In the genomic region with DNA sequence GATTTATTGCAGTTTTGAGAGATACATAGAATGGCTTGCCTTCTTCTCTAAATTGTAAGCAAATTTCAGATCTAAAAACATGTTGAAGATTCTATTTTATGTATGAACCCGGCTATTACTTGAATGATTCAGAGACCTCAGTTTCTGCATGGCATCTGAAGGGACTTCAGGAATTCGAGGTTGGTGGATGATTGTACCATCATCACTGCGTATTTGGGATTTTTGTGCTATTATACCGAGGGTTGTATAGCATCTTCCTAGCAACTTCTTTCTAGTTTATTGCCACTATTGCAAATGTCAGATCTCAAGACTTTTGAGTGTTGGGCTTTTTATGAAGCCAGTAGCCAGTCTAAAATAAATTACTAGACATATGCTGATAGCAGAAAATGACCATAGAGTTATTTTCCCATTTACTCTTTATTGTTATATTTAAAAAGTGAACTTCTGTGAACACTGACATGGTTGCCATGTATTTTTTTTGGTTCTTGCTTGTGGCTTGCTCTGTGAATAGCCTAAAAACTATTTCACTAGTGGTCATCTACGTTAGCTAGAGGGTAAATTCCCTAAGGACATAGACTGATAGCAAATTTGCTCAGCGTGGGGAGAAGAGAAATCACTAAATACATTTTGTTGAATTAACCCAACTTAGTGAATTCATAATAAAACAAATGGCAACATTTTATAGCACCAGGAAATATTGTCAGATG, we compare ENCODE assay signal across 19 cellular contexts.
DNase-seq lines count a peak whose midpoint lies in the region; ATAC-seq and TF ChIP-seq lines count a peak whose summit lies in the region.
"Had no signal": no experiment of that assay in that cellular context is flagged by ENCODE, and none has a peak within 500 bp of the region (broad histone marks: within the 10 kb centered on the region; RNA-seq: fewer than 3 reads in every experiment).

No MANE protein-coding gene starts in this region.

- H3K4me2 ChIP-seq in osteoblast (ENCODE audit: insufficient read depth, low read length) = peak overlapping the region; percentile 64
- H3K4me2 ChIP-seq: BLaER1, PC-9 had no signal

- H3K4me1 ChIP-seq in osteoblast (ENCODE audit: insufficient read depth, low read length) = peaks cover 74% of the 10 kb centered on the region
- H3K4me1 ChIP-seq: BLaER1 had no signal

- H3K27ac ChIP-seq in brain microvascular endothelial cell (peak overlapping the region; percentile 86), osteoblast (ENCODE audit: low read depth, low read length) (peak overlapping the region; percentile 100)
- H3K27ac ChIP-seq: 22Rv1, BLaER1, HL-60, PC-9 had no signal

- H3K79me2 ChIP-seq in osteoblast (ENCODE audit: insufficient read depth, low read length) = no peaks in the 10 kb centered on the region

- H4K20me1 ChIP-seq in osteoblast (ENCODE audit: insufficient read depth, low read length) = no peaks in the 10 kb centered on the region
- H4K20me1 ChIP-seq: BLaER1 had no signal

- no peaks in the 10 kb centered on the region for H3K9me3 ChIP-seq in osteoblast (ENCODE audit: low read depth, low read length)
- H3K9me3 ChIP-seq: BLaER1 had no signal

- DNase-seq in A172 (ENCODE audit: low spot score) (peak; percentile 27), HT1080 (ENCODE audit: low read depth) (peak; percentile 26), brain microvascular endothelial cell (peak; percentile 83), osteoblast (ENCODE audit: insufficient read length, low spot score, missing footprints) (no peak)
- no peak for DNase-seq in activated naive CD4-positive, alpha-beta T cell (lab: John Stamatoyannopoulos, UW)
- DNase-seq: CD8-positive, alpha-beta T cell; DMS79 treated with DMSO at 0.1 percent for 48 hours; NCI-H1436 treated with DMSO at 0.1 percent for 48 hours; NCI-H2081; NCI-H510A treated with DMSO at 0.1 percent for 48 hours; NCI-H82; PC-9 had no signal

- H2AFZ ChIP-seq in osteoblast (ENCODE audit: low read length) = no peak overlapping the region
- H2AFZ ChIP-seq: PC-9 had no signal

- H3K4me3 ChIP-seq in brain microvascular endothelial cell (ENCODE audit: low read depth, low read length) = no peak overlapping the region
- peak overlapping the region; percentile 12 for H3K4me3 ChIP-seq in osteoblast (ENCODE audit: insufficient read depth, low read length)
- H3K4me3 ChIP-seq: BLaER1, K562, PC-9 had no signal

- in situ Hi-C loops in brain microvascular endothelial cell (cut with HindIII; ENCODE audit: low pct_ligation_motif_present, low sequenced_read_pairs) = no loop called here

- ATAC-seq in HG03432 (IDR thresholded peaks at IDR 0.05; ENCODE audit: unreplicated experiment) = no peak
- ATAC-seq in GM21576 (IDR thresholded peaks at IDR 0.05; ENCODE audit: unreplicated experiment) = no peak
- ATAC-seq in HG02938 (IDR thresholded peaks at IDR 0.05; ENCODE audit: unreplicated experiment) = no peak
- ATAC-seq: CD8-positive, alpha-beta T cell; K562 had no signal

- no peaks in the 10 kb centered on the region for H3K27me3 ChIP-seq in brain microvascular endothelial cell (replicated peaks)
- H3K27me3 ChIP-seq in osteoblast (ENCODE audit: insufficient read depth, low read length) = no peaks in the 10 kb centered on the region
- H3K27me3 ChIP-seq: BLaER1 had no signal

- H3K36me3 ChIP-seq in brain microvascular endothelial cell (replicated peaks) = no peaks in the 10 kb centered on the region
- no peaks in the 10 kb centered on the region for H3K36me3 ChIP-seq in osteoblast (ENCODE audit: insufficient read depth, low read length)
- H3K36me3 ChIP-seq: BLaER1 had no signal

- TF ChIP-seq CTCF in brain microvascular endothelial cell (IDR thresholded peaks at IDR 0.05; ENCODE audit: low read depth, low read length, missing control alignments) (no peak), osteoblast (IDR thresholded peaks at IDR 0.05; ENCODE audit: extremely low read depth, low read depth, low read length) (no peak)

Comparison
In these comparisons a context has a peak if more than half of its experiments do, and no peak if none do; other contexts are left out.
1. DNase-seq: peak in A172 (single experiment), HT1080 (single experiment) and brain microvascular endothelial cell (single experiment); none in osteoblast (single experiment) and activated naive CD4-positive, alpha-beta T cell (0 of 4).